Comparison of ENCODE assay signal across 8 cellular contexts in the genomic region with DNA sequence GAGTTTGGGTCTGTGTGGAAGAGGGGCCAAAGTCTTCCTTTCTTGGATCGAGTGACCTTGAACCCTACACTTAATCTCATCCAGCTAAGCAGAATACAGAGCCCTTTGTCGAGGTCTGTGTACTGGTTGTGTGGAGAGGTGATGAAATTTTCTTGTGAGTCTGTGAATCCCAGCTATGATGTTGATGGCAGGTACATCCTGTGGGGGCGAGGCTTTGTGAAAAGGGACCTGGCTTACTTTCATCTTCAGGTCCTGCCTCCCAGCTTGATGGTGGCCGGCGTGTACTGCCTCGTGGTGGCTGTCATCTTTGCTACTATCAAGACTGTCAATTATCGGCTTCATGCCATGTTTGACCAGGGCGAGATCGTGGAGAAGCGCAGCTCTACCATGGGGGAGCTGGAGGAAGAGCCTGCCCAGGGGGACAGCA. TPM values are rescaled to one million over a fixed set of nuclear protein-coding genes. Genes with fewer than 3 reads are reported as not detected.
A peak's percentile ranks its signal among the peaks of the same experiment; 100 is the strongest.
DNase-seq lines count a peak whose midpoint lies in the region; ATAC-seq, FAIRE-seq and TF ChIP-seq lines count a peak whose summit lies in the region.

No MANE protein-coding gene starts in this region.

- no peak for TF ChIP-seq CTCF in Peyer's patch (IDR thresholded peaks at IDR 0.05)
- TF ChIP-seq CTCF in epithelial cell of esophagus (IDR thresholded peaks at IDR 0.05; ENCODE audit: insufficient read depth, low read depth, low read length, missing control alignments), result no peak
- TF ChIP-seq CTCF in pancreas (IDR thresholded peaks at IDR 0.05), result no peak

- intact Hi-C loops in pancreas (cut with DNase I), result no loop called here

- DNase-seq in CD8-positive, alpha-beta memory T cell, result no peak
- DNase-seq in Peyer's patch (no peak), epithelial cell of esophagus (ENCODE audit: low read depth) (no peak), pancreas (peak in 1 of 6 donors; percentile 32), AML-193 (lab: John Stamatoyannopoulos, UW) (no peak), NCI-H524 treated with DMSO at 0.1 percent for 48 hours (lab: John Stamatoyannopoulos, UW) (no peak), MV-4-11 (lab: John Stamatoyannopoulos, UW) (no peak)

- H3K36me3 Mint-ChIP-seq in CD8-positive, alpha-beta memory T cell, result peaks cover 0 to 64% (median 2%) of the 10 kb centered on the region in 3 donors

- H3K4me1 ChIP-seq in CD8-positive, alpha-beta memory T cell (ENCODE audit: insufficient read depth, low read length), result peaks cover 32% of the 10 kb centered on the region
- peaks cover 0 to 34% (median 30%) of the 10 kb centered on the region in 4 donors for H3K4me1 ChIP-seq in Peyer's patch
- peaks cover 13 to 25% (median 24%) of the 10 kb centered on the region in 3 donors for H3K4me1 ChIP-seq in pancreas

- H3K27ac Mint-ChIP-seq in CD8-positive, alpha-beta memory T cell, result peak overlapping the region; percentile 74 to 99 (median 94)

- H3K9me3 Mint-ChIP-seq in CD8-positive, alpha-beta memory T cell, result no peaks in the 10 kb centered on the region

- no peaks in the 10 kb centered on the region for H3K27me3 ChIP-seq in CD8-positive, alpha-beta memory T cell (ENCODE audit: insufficient read depth, low read length, poor library complexity, severe bottlenecking)
- H3K27me3 ChIP-seq in Peyer's patch (no peaks in the 10 kb centered on the region), pancreas (no peaks in the 10 kb centered on the region)

- no peaks in the 10 kb centered on the region for H3K9me3 ChIP-seq in CD8-positive, alpha-beta memory T cell (ENCODE audit: low read length)
- H3K9me3 ChIP-seq in Peyer's patch (no peaks in the 10 kb centered on the region), pancreas (no peaks in the 10 kb centered on the region)

- H3K4me3 Mint-ChIP-seq in CD8-positive, alpha-beta memory T cell, result peak overlapping the region; percentile 89 to 96 (median 91)

- WGBS in pancreas, 2 donors, result 24 to 33% methylated on average over 10 of the region's 10 CpGs

- H3K36me3 ChIP-seq in CD8-positive, alpha-beta memory T cell (ENCODE audit: insufficient read depth, low read length), result peaks cover 16% of the 10 kb centered on the region
- H3K36me3 ChIP-seq in Peyer's patch (peaks cover 0 to 52% (median 0%) of the 10 kb centered on the region in 3 donors), pancreas (peaks cover 6 to 22% (median 18%) of the 10 kb centered on the region in 3 donors)

- peaks cover 26 to 58% (median 31%) of the 10 kb centered on the region in 3 donors for H3K4me1 Mint-ChIP-seq in CD8-positive, alpha-beta memory T cell

- peak overlapping the region; percentile 70 for H3K27ac ChIP-seq in CD8-positive, alpha-beta memory T cell (ENCODE audit: low read depth, low read length)
- peak overlapping the region; percentile 92 to 98 (median 96) for H3K27ac ChIP-seq in Peyer's patch
- H3K27ac ChIP-seq in pancreas, result peak overlapping the region in 1 of 4 donors; percentile 64

- TF ChIP-seq POLR2A in Peyer's patch (IDR thresholded peaks at IDR 0.05), result no peak

- POLR2A ChIA-PET in CD8-positive, alpha-beta memory T cell (lab: Charles Lee), result interaction anchor here (0.6 to 3.7 kb wide), 6 partner anchors 22 to 242 kb away, joined by 3 to 32 read pairs (median 4); a partner anchor contains a TSS

- FAIRE-seq in pancreas (lab: Jason Lieb, UNC), result no peak

- no peaks in the 10 kb centered on the region for H3K27me3 Mint-ChIP-seq in CD8-positive, alpha-beta memory T cell

- ATAC-seq in pancreas (no peak), GM18861 (IDR thresholded peaks at IDR 0.05; ENCODE audit: unreplicated experiment) (no peak)

- CTCF ChIA-PET in CD8-positive, alpha-beta memory T cell (lab: Charles Lee), result interaction anchor here (1.1 to 2.6 kb wide), 2 partner anchors 75 to 95 kb away, joined by 5 to 16 read pairs; a partner anchor contains a TSS

- peak overlapping the region; percentile 62 for H3K4me3 ChIP-seq in CD8-positive, alpha-beta memory T cell (ENCODE audit: low read length)
- H3K4me3 ChIP-seq in Peyer's patch, result peak overlapping the region; percentile 85 to 97 (median 94)
- H3K4me3 ChIP-seq in epithelial cell of esophagus (ENCODE audit: low read length), result peak overlapping the region; percentile 85
- H3K4me3 ChIP-seq in pancreas, result peak overlapping the region; percentile 88 to 96 (median 92)

RNA-seq across cellular contexts. Expression of a gene that starts 1.0 kb away (rescaled TPM):
- 10 to 100 TPM; 46.4 to 53.1 TPM for total RNA-seq in CD8-positive, alpha-beta memory T cell
- 8.5 TPM for polyA plus RNA-seq in CD8-positive, alpha-beta memory T cell
- total RNA-seq in Peyer's patch, result 100 to 1,000 TPM in 1 of 4 donors, 10 to 100 TPM in 3; 60.2 to 106 (median 81.3) TPM
- 10 to 100 TPM; 13.5 to 21.5 (median 17.3) TPM for total RNA-seq in pancreas
- polyA plus RNA-seq in pancreas, result 10 to 100 TPM; 21.7 to 26.3 TPM

RNA-seq across cellular contexts. Expression of a gene that starts 2.6 kb away (rescaled TPM):
- 10 to 100 TPM; 61.6 to 65.5 TPM for total RNA-seq in CD8-positive, alpha-beta memory T cell
- polyA plus RNA-seq in CD8-positive, alpha-beta memory T cell, result 23.5 TPM
- 100 to 1,000 TPM; 106 to 209 (median 150) TPM for total RNA-seq in Peyer's patch
- 10 to 100 TPM; 23.2 to 40.6 (median 26.7) TPM for total RNA-seq in pancreas
- polyA plus RNA-seq in pancreas, result 10 to 100 TPM; 75.5 to 84.7 TPM

RNA-seq across cellular contexts. Expression of a gene that starts 21.0 kb away (rescaled TPM):
- under 1 TPM; 0.59 to 0.64 TPM for total RNA-seq in CD8-positive, alpha-beta memory T cell
- not detected for polyA plus RNA-seq in CD8-positive, alpha-beta memory T cell
- total RNA-seq in Peyer's patch, result 1 to 10 TPM in 3 of 4 donors, not detected in 1; 1.5 to 3.5 (median 2.5) TPM
- under 1 TPM in 3 of 6 donors, not detected in 3; 0.19 to 0.84 (median 0.28) TPM for total RNA-seq in pancreas
- polyA plus RNA-seq in pancreas, result 1 to 10 TPM in 1 of 2 donors, under 1 TPM in 1; 0.91 to 1.6 TPM

RNA-seq across cellular contexts. Expression of a gene that starts 21.3 kb away (rescaled TPM):
- 100 to 1,000 TPM; 111 to 123 TPM for total RNA-seq in CD8-positive, alpha-beta memory T cell
- polyA plus RNA-seq in CD8-positive, alpha-beta memory T cell, result 335 TPM
- 10 to 100 TPM; 18.0 to 48.7 (median 24.7) TPM for total RNA-seq in Peyer's patch
- total RNA-seq in pancreas, result 10 to 100 TPM; 11.2 to 38.2 (median 21.2) TPM
- 10 to 100 TPM; 42.3 to 52.2 TPM for polyA plus RNA-seq in pancreas

RNA-seq across cellular contexts. Expression of a gene that starts 40.7 kb away (rescaled TPM):
- 100 to 1,000 TPM in 1 of 2 experiments, 10 to 100 TPM in 1; 97.3 to 100 TPM for total RNA-seq in CD8-positive, alpha-beta memory T cell
- polyA plus RNA-seq in CD8-positive, alpha-beta memory T cell, result 25.1 TPM
- total RNA-seq in Peyer's patch, result 100 to 1,000 TPM in 3 of 4 donors, 10 to 100 TPM in 1; 65.2 to 163 (median 121) TPM
- total RNA-seq in pancreas, result 10 to 100 TPM in 4 of 6 donors, 1 to 10 TPM in 2; 6.5 to 26.2 (median 11.2) TPM
- polyA plus RNA-seq in pancreas, result 10 to 100 TPM; 25.0 to 34.2 TPM
